1 cellular context compared by ENCODE assay signal in genomic region chr22:17084554-17085276, GRCh38.
TF ChIP-seq lines count a peak whose summit lies in the region.

IL17RA (plus strand) TSS chr22:17085000; CDS start chr22:17085092, 92 bp downstream.

TF ChIP-seq in K562, 482 proteins besides CTCF, POLR2A, EP300 and RAD21 (continued from another document and continues in another):
- TF ChIP-seq CHD7 (IDR thresholded peaks at IDR 0.05; ENCODE audit: low read depth, low read length) (no peak), KDM5B (IDR thresholded peaks at IDR 0.05; ENCODE audit: insufficient replicate concordance, low read depth, low read length) (peak; percentile 79), ZBTB11 (CRISPR knock-in tag; IDR thresholded peaks at IDR 0.05) (peak in 2 of 3 experiments; percentile 69 to 92; a peak in 4 of 6 replicates), CEBPG (CRISPR knock-in tag; IDR thresholded peaks at IDR 0.05) (no peak; the same call in 1 of the 2 replicates), CEBPG (tag; conservative IDR thresholded peaks at IDR 0.05 in 1 of 2, IDR thresholded peaks at IDR 0.05 in 1 of 2) (no peak), SP1 (CRISPR knock-in tag; IDR thresholded peaks at IDR 0.05) (no peak; the same call in 1 of the 2 replicates), NFIC (IDR thresholded peaks at IDR 0.05) (peak; percentile 39; the same call in 1 of the 2 replicates), FOXP4 (CRISPR knock-in tag; IDR thresholded peaks at IDR 0.05; ENCODE audit: borderline replicate concordance) (no peak), ZNF584 (CRISPR knock-in tag; IDR thresholded peaks at IDR 0.05; ENCODE audit: low read depth) (no peak), MNT (conservative IDR thresholded peaks at IDR 0.05) (peak in 1 of 2 experiments; percentile 36; a peak in 1 of 4 replicates), ZNF41 (CRISPR knock-in tag; conservative IDR thresholded peaks at IDR 0.05) (no peak), ZNF778 (CRISPR knock-in tag; IDR thresholded peaks at IDR 0.05) (no peak), SNAPC5 (CRISPR knock-in tag; IDR thresholded peaks at IDR 0.05) (no peak), KLF10 (CRISPR knock-in tag; IDR thresholded peaks at IDR 0.05) (no peak), ZNF639 (CRISPR knock-in tag; conservative IDR thresholded peaks at IDR 0.05 in 1 of 2, IDR thresholded peaks at IDR 0.05 in 1 of 2) (no peak), NEUROD1 (IDR thresholded peaks at IDR 0.05; ENCODE audit: borderline replicate concordance, low read depth, low read length, partially characterized antibody) (no peak), POLR2AphosphoS5 (IDR thresholded peaks at IDR 0.05; ENCODE audit: control insufficient read depth, insufficient read depth, low read depth, low read length) (peak; percentile 42; the same call in 1 of the 2 replicates), ZNF609 (CRISPR knock-in tag; IDR thresholded peaks at IDR 0.05; ENCODE audit: borderline replicate concordance) (no peak), ZNF561 (CRISPR knock-in tag; conservative IDR thresholded peaks at IDR 0.05) (no peak), DPF2 (IDR thresholded peaks at IDR 0.05) (peak; percentile 30; the same call in 1 of the 2 replicates), SLC30A9 (CRISPR knock-in tag; IDR thresholded peaks at IDR 0.05) (no peak), COPS2 (conservative IDR thresholded peaks at IDR 0.05) (no peak)
